In genomic region chr3:56932858-56933257, GRCh38 we compare ENCODE assay signal across 23 cellular contexts.
"Had no signal": no experiment of that assay in that cellular context is flagged by ENCODE, and none has a peak within 500 bp of the region (broad histone marks: within the 10 kb centered on the region; RNA-seq: fewer than 3 reads in every experiment).

No MANE protein-coding gene starts in this region.

- H3K4me3 ChIP-seq: coronary artery, dorsolateral prefrontal cortex, esophagus squamous epithelium, gastrocnemius medialis, heart right ventricle, left lung, lower lobe of right lung, mucosa of descending colon had no signal

- DNase-seq: dermis blood vessel endothelial cell; dorsolateral prefrontal cortex; effector CD8-positive, alpha-beta T cell; effector memory CD8-positive, alpha-beta T cell; endodermal cell; erythroblast; esophagus squamous epithelium; foreskin fibroblast; foreskin melanocyte; gastrocnemius medialis; glutamatergic neuron; head of caudate nucleus; heart right ventricle; hippocampal formation; left cardiac atrium; left lung; left ventricle myocardium superior; lower lobe of right lung; mesenchymal stem cell; mucosa of descending colon had no signal

- H3K36me3 ChIP-seq: gastrocnemius medialis, heart right ventricle, left lung, lower lobe of right lung had no signal

- H3K27ac ChIP-seq: coronary artery, epithelial cell of prostate, esophagus squamous epithelium, gastrocnemius medialis, heart right ventricle, left lung, lower lobe of right lung had no signal

- H3K9me3 ChIP-seq: gastrocnemius medialis, lower lobe of right lung had no signal

- H3K27me3 ChIP-seq: dorsolateral prefrontal cortex, esophagus squamous epithelium, gastrocnemius medialis, heart right ventricle, left lung had no signal

- ATAC-seq: effector memory CD8-positive, alpha-beta T cell; esophagus mucosa; heart right ventricle; left lung; left ventricle myocardium superior; lower lobe of right lung; mucosa of descending colon had no signal
